In the genomic region with DNA sequence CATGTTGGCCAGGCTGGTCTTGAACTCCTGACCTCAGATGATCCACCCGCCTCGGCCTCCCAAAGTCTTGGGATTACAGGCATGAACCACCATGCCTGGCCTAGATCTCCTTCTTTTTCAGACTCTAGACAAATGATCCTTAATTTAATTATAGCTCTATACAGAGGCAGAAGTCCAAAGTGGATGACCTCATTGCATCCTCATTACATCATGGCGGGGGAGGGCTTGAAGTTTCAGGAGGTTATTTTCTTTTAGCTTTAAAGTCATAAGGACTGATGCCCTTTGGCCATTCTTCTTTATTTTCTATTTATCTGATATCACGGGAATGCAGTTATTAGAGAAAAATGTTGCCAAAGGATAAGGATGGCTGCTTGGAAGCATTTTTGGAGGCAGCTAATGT, we compare ENCODE assay signal across 21 cellular contexts. TPM values are rescaled to one million over a fixed set of nuclear protein-coding genes. Genes with fewer than 3 reads are reported as not detected.
DNase-seq lines count a peak whose midpoint lies in the region; ATAC-seq, FAIRE-seq and TF ChIP-seq lines count a peak whose summit lies in the region.
"Had no signal": no experiment of that assay in that cellular context is flagged by ENCODE, and none has a peak within 500 bp of the region (broad histone marks: within the 10 kb centered on the region; RNA-seq: fewer than 3 reads in every experiment).

No MANE protein-coding gene starts in this region.

- no peaks in the 10 kb centered on the region for H4K20me1 ChIP-seq in keratinocyte (ENCODE audit: control insufficient read depth, extremely low read depth, insufficient read depth, low read length)

- CTCF ChIA-PET in HEK293 (lab: Yijun Ruan, JAX): interaction anchor here (1.1 to 1.2 kb wide), 3 partner anchors 17 to 263 kb away, joined by 3 to 5 read pairs (median 4); no protein-coding TSS in a partner anchor

- TF ChIP-seq POLR2A in thyroid gland (IDR thresholded peaks at IDR 0.05): no peak
- no peak for TF ChIP-seq POLR2A in gastroesophageal sphincter (IDR thresholded peaks at IDR 0.05)

- H2AFZ ChIP-seq in keratinocyte (ENCODE audit: control insufficient read depth, low read length): no peak overlapping the region
- H2AFZ ChIP-seq: GM23248 had no signal

- POLR2A ChIA-PET in HEK293 (lab: Yijun Ruan, JAX): no interaction called here

- H3K36me3 ChIP-seq in HEK293 (ENCODE audit: control insufficient read depth in 2 of 2, insufficient read depth in 1 of 2, low read length in 2 of 2) (no peaks in the 10 kb centered on the region), bronchial epithelial cell (ENCODE audit: control insufficient read depth, insufficient read depth, low read length) (no peaks in the 10 kb centered on the region), keratinocyte (ENCODE audit: control insufficient read depth in 2 of 2, extremely low read depth in 1 of 2, insufficient read depth in 2 of 2, low read length in 2 of 2) (no peaks in the 10 kb centered on the region), thyroid gland (no peaks in the 10 kb centered on the region), gastroesophageal sphincter (no peaks in the 10 kb centered on the region)

- no peaks in the 10 kb centered on the region for H3K9me1 ChIP-seq in keratinocyte (ENCODE audit: control insufficient read depth, extremely low read depth, insufficient read depth, low read length)

- H3K4me2 ChIP-seq in keratinocyte (ENCODE audit: control insufficient read depth, extremely low read depth, insufficient read depth, low read depth, low read length): peak overlapping the region; percentile 50

- DNase-seq in OCI-M1 (lab: John Stamatoyannopoulos, UW) (peak; percentile 24), bronchial epithelial cell (ENCODE audit: low read depth) (peak; percentile 30), keratinocyte (ENCODE audit: low read depth, low spot score) (no peak), thyroid gland (no peak), COLO668 (lab: John Stamatoyannopoulos, UW; ENCODE audit: unreplicated experiment) (no peak)
- DNase-seq: ACHN; CD4-positive, alpha-beta T cell; DMS153; DMS79; GDM1; GM23248; HCEC 1CT; HFFc6; IMR-90 had no signal

- no peak overlapping the region for H3K4me3 ChIP-seq in HEK293 (ENCODE audit: low read depth, low read length)
- H3K4me3 ChIP-seq in bronchial epithelial cell (ENCODE audit: low read depth, low read length): no peak overlapping the region
- no peak overlapping the region for H3K4me3 ChIP-seq in keratinocyte (ENCODE audit: control insufficient read depth in 2 of 3, extremely low read depth in 1 of 3, insufficient read depth in 2 of 3, low read depth in 1 of 3, low read length in 3 of 3)
- H3K4me3 ChIP-seq in thyroid gland (replicated peaks in 1 of 3): no peak overlapping the region
- H3K4me3 ChIP-seq in gastroesophageal sphincter: no peak overlapping the region
- H3K4me3 ChIP-seq: GM23248 had no signal

- dilution Hi-C loops in keratinocyte (cut with MboI; ENCODE audit: extremely low pct_ligation_motif_present, low sequenced_read_pairs): no loop called here

- H3K27ac ChIP-seq in HEK293 (ENCODE audit: extremely low read depth, low read depth, low read length) (no peak overlapping the region), keratinocyte (ENCODE audit: control insufficient read depth, insufficient read depth, low read length) (peak overlapping the region; percentile 96), thyroid gland (no peak overlapping the region), gastroesophageal sphincter (no peak overlapping the region)
- H3K27ac ChIP-seq: C4-2B, GM23248, HL-60 had no signal

- no peak for ATAC-seq in gastroesophageal sphincter

- no peak for FAIRE-seq in bronchial epithelial cell (lab: Jason Lieb, UNC)
- no peak for FAIRE-seq in keratinocyte (lab: Jason Lieb, UNC)
- FAIRE-seq: A204.1, GM12892, GM18507 had no signal

- TF ChIP-seq CTCF in HEK293 (tag by site-specific recombination; IDR thresholded peaks at IDR 0.05) (no peak), bronchial epithelial cell (IDR thresholded peaks at IDR 0.05; ENCODE audit: insufficient read depth, low read length, severe bottlenecking) (no peak), keratinocyte (optimal IDR thresholded peaks at IDR 0.05 in 1 of 3, IDR thresholded peaks at IDR 0.05 in 1 of 3, conservative IDR thresholded peaks at IDR 0.05 in 1 of 3; ENCODE audit: extremely low read depth in 1 of 3, insufficient read depth in 2 of 3, low read length in 3 of 3) (no peak), thyroid gland (IDR thresholded peaks at IDR 0.05) (no peak), gastroesophageal sphincter (IDR thresholded peaks at IDR 0.05) (no peak)

- H3K27me3 ChIP-seq in bronchial epithelial cell (ENCODE audit: control insufficient read depth, insufficient read depth, low read length): no peaks in the 10 kb centered on the region
- no peaks in the 10 kb centered on the region for H3K27me3 ChIP-seq in keratinocyte (ENCODE audit: control insufficient read depth, extremely low read depth, insufficient read depth, low read length)
- H3K27me3 ChIP-seq in thyroid gland: no peaks in the 10 kb centered on the region
- no peaks in the 10 kb centered on the region for H3K27me3 ChIP-seq in gastroesophageal sphincter

- TF ChIP-seq EP300 in gastroesophageal sphincter (IDR thresholded peaks at IDR 0.05): no peak

- no peaks in the 10 kb centered on the region for H3K79me2 ChIP-seq in keratinocyte (ENCODE audit: control insufficient read depth, insufficient read depth, low read length)

- H3K9me3 ChIP-seq in HEK293 (ENCODE audit: control insufficient read depth, insufficient read depth, low read depth, low read length) (no peaks in the 10 kb centered on the region), keratinocyte (ENCODE audit: control insufficient read depth, low read depth, low read length) (no peaks in the 10 kb centered on the region), thyroid gland (no peaks in the 10 kb centered on the region), gastroesophageal sphincter (no peaks in the 10 kb centered on the region)

- intact Hi-C loops in thyroid gland (cut with DNase I): no loop called here

- H3K9ac ChIP-seq in keratinocyte (ENCODE audit: control insufficient read depth, extremely low read depth, insufficient read depth, low read length): no peak overlapping the region
- H3K9ac ChIP-seq: GM23248 had no signal

- no peaks in the 10 kb centered on the region for H3K4me1 ChIP-seq in HEK293 (ENCODE audit: control insufficient read depth, insufficient read depth, low read length)
- peaks cover 59% of the 10 kb centered on the region for H3K4me1 ChIP-seq in keratinocyte (ENCODE audit: control insufficient read depth, extremely low read depth, insufficient read depth, low read length)
- no peaks in the 10 kb centered on the region for H3K4me1 ChIP-seq in thyroid gland
- no peaks in the 10 kb centered on the region for H3K4me1 ChIP-seq in gastroesophageal sphincter

- 90 to 92% methylated on average over 4 of the region's 4 CpGs for WGBS in thyroid gland, 2 donors
- WGBS in gastroesophageal sphincter (ENCODE audit: low coverage in 1 of 2), 2 donors: 70 to 85% methylated on average over 2 to 3 of the region's 4 CpGs

TF ChIP-seq in HEK293, 187 proteins besides CTCF, POLR2A, EP300 and RAD21 (continues in another document):
- TF ChIP-seq TRIM28 (IDR thresholded peaks at IDR 0.05; ENCODE audit: borderline replicate concordance, low read length) (no peak), ZNF426 (tag by site-specific recombination; IDR thresholded peaks at IDR 0.05) (no peak), ZNF157 (tag by site-specific recombination; IDR thresholded peaks at IDR 0.05) (no peak), ZNF830 (tag by site-specific recombination; IDR thresholded peaks at IDR 0.05; ENCODE audit: low read depth) (no peak), FEZF1 (tag by site-specific recombination; IDR thresholded peaks at IDR 0.05) (no peak), ZNF660 (tag by site-specific recombination; IDR thresholded peaks at IDR 0.05) (0 out of 2 replicates have a peak, but pooled peaks have one; percentile 44), HOXA7 (CRISPR knock-in tag; IDR thresholded peaks at IDR 0.05; ENCODE audit: borderline replicate concordance) (no peak), ZNF48 (tag by site-specific recombination; IDR thresholded peaks at IDR 0.05) (no peak), ZBTB17 (tag by site-specific recombination; IDR thresholded peaks at IDR 0.05) (0 out of 2 replicates have a peak, but pooled peaks have one; percentile 14)
- TF ChIP-seq, protein P1, sequence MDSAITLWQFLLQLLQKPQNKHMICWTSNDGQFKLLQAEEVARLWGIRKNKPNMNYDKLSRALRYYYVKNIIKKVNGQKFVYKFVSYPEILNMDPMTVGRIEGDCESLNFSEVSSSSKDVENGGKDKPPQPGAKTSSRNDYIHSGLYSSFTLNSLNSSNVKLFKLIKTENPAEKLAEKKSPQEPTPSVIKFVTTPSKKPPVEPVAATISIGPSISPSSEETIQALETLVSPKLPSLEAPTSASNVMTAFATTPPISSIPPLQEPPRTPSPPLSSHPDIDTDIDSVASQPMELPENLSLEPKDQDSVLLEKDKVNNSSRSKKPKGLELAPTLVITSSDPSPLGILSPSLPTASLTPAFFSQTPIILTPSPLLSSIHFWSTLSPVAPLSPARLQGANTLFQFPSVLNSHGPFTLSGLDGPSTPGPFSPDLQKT (IDR thresholded peaks at IDR 0.05; ENCODE audit: borderline replicate concordance, low read depth, low read length): no peak
- TF ChIP-seq, protein P2, sequence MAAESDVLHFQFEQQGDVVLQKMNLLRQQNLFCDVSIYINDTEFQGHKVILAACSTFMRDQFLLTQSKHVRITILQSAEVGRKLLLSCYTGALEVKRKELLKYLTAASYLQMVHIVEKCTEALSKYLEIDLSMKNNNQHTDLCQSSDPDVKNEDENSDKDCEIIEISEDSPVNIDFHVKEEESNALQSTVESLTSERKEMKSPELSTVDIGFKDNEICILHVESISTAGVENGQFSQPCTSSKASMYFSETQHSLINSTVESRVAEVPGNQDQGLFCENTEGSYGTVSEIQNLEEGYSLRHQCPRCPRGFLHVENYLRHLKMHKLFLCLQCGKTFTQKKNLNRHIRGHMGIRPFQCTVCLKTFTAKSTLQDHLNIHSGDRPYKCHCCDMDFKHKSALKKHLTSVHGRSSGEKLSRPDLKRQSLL (tag by site-specific recombination; IDR thresholded peaks at IDR 0.05): no peak

RNA-seq across cellular contexts. Expression of a gene that starts 14.1 kb away (rescaled TPM):
- 3.9 and 10.4 TPM in 2 replicates for total RNA-seq in bronchial epithelial cell
- polyA plus RNA-seq in keratinocyte: 6.1 to 11.3 TPM (median 8.4 TPM) in 3 replicates
- polyA plus RNA-seq in keratinocyte (2011; ENCODE audit: low read depth): 13.5 TPM
- polyA plus RNA-seq in keratinocyte (2011; cell fraction: cytosol; rRNA removed): 9.4 and 10.4 TPM in 2 replicates
- 13.5 and 18.8 TPM in 2 replicates for polyA plus RNA-seq in keratinocyte (2011; cell fraction: nucleus; rRNA removed)
- 8.8 and 10.9 TPM in 2 replicates for polyA plus RNA-seq in keratinocyte (2012; ENCODE audit: low replicate concordance)
- 3.4 to 5.9 TPM (median 5.2 TPM) in 3 replicates for polyA minus RNA-seq in keratinocyte
- 7.7 TPM for polyA minus RNA-seq in keratinocyte (2011; cell fraction: cytosol; rRNA and poly(A)+ RNA removed)
- polyA minus RNA-seq in keratinocyte (2011; cell fraction: nucleus; rRNA and poly(A)+ RNA removed): 10.2 and 23.0 TPM in 2 replicates
- total RNA-seq in thyroid gland: 10 to 100 TPM; 10.9 to 21.2 (median 14.4) TPM
- total RNA-seq in gastroesophageal sphincter: 10 to 100 TPM; 13.0 to 32.9 (median 21.1) TPM
- total RNA-seq: CD4-positive, alpha-beta T cell; HFFc6; IMR-90 had no signal
- polyA plus RNA-seq: IMR-90 had no signal

Comparison
In these comparisons a context has a peak if more than half of its experiments do, and no peak if none do; other contexts are left out.
1. DNase-seq: peak in OCI-M1 (single experiment) and bronchial epithelial cell (single experiment); none in keratinocyte (single experiment), thyroid gland (0 of 2) and COLO668 (single experiment).